ENCODE assay signal across 8 cellular contexts in the genomic region with DNA sequence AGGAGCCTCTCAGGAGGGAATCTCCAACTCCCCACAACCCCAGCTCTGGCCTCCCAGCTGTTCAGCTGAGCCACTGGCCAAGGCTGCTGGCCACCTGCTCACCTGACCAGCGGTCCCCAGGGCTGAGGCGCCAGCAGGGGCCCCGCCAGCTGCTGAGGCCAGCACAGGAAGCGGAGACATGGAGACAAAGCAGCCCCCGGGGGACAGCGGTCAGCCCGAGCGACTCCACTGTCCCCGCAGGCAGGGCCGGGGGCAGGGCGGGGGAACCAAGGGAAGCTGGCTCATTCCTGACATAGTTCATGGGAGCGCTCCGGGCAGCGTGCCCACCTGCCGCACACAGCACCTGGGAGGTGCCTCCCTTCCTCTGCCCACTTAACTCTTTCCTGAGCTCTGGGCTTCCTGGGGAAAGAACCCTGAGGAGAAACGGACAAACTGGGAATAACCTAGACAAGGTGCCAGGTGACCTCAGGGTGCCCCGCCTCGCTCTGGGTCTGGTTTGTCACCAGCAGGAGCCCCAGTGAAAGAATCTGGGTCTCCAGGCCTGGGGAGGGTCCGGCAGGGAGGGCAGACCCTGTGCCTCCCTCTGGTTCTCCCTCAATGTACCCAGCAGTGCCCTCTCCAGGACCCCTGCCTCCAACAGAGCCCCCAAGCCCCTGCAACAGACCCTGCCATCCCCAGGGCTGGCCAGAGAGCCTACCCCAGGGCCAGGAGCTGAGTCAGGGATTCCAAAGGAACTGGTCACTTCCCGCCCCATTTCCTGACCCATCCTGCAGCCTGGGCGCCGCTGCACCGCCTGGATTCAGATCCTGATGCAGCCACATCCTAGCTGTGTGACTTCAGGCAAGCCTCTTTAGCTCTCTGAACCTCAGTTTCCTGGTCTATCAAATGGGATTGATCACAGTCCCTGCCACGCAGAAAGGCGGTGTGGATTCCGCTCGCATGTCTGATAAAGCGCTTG. TPM values are rescaled to one million over a fixed set of nuclear protein-coding genes. Genes with fewer than 3 reads are reported as not detected.
DNase-seq lines count a peak whose midpoint lies in the region; ATAC-seq, FAIRE-seq and TF ChIP-seq lines count a peak whose summit lies in the region.

No MANE protein-coding gene starts in this region.

- TSS peak; percentile 37 for BruUV-seq in HepG2 (replicated peaks; lab: Mats Ljungman, UMichigan)

- intact Hi-C loops in HepG2 (cut with micrococcal nuclease; ENCODE audit: unreplicated experiment): loop anchor here (10.0 kb wide), 1 partner anchor 71 kb away; a partner anchor contains a TSS

- no peak for TF ChIP-seq POLR2A in HepG2 (IDR thresholded peaks at IDR 0.05; ENCODE audit: insufficient read depth in 1 of 2, low read depth in 2 of 2, low read length in 2 of 2)

- peak overlapping the region; percentile 47 for H3K27ac ChIP-seq in cingulate gyrus (ENCODE audit: low read depth, low read length)
- peak overlapping the region; percentile 76 for H3K27ac ChIP-seq in HepG2 (ENCODE audit: extremely low read length, insufficient read depth, low read length)

- no peak overlapping the region for H2AFZ ChIP-seq in HepG2 (ENCODE audit: low read length)

- H3K9ac ChIP-seq in HepG2 (ENCODE audit: insufficient read depth, low read depth, low read length): peak overlapping the region; percentile 67

- H3K4me3 ChIP-seq in HepG2 (replicated peaks in 1 of 3; ENCODE audit: insufficient read depth in 1 of 3, low read depth in 2 of 3, low read length in 3 of 3): peak overlapping the region in 2 of 3 experiments; percentile 26 to 51; a peak in 4 of 6 replicates

- peaks cover 62% of the 10 kb centered on the region for H4K20me1 ChIP-seq in HepG2 (ENCODE audit: insufficient read depth, low read length)

- WGBS in HepG2 (ENCODE audit: low lambda C conversion rate): 4% methylated on average over 5 of the region's 28 CpGs

- peaks cover 100% of the 10 kb centered on the region for H3K4me1 ChIP-seq in HepG2 (ENCODE audit: insufficient read depth, low read length)

- peak overlapping the region; percentile 78 for H3K4me2 ChIP-seq in HepG2 (ENCODE audit: low read depth, low read length)

- peaks cover 73% of the 10 kb centered on the region for H3K79me2 ChIP-seq in HepG2 (ENCODE audit: insufficient read depth, low read length)

- in situ Hi-C loops in HepG2 (cut with HindIII; ENCODE audit: extremely low pct_ligation_motif_present, low pct_unique_long_range_greater_than_20kb): loop anchor here (5.0 kb wide), 1 partner anchor 37 kb away; no protein-coding TSS in a partner anchor

- ATAC-seq in HepG2: peak; percentile 27

- POLR2A ChIA-PET in HepG2 (lab: Yijun Ruan, JAX): interaction anchor here (1.0 to 6.2 kb wide), 13 partner anchors 10 to 63 kb away, joined by 3 to 120 read pairs (median 7); a partner anchor contains a TSS

- no peak for FAIRE-seq in HepG2 (lab: Jason Lieb, UNC)

- H3K27me3 ChIP-seq in HepG2 (ENCODE audit: control insufficient read depth in 1 of 2, insufficient read depth in 2 of 2, low read length in 2 of 2): no peaks in the 10 kb centered on the region

- no peak for TF ChIP-seq RAD21 in HepG2 (CRISPR knock-in tag; IDR thresholded peaks at IDR 0.05)

- no peak for TF ChIP-seq CTCF in HepG2 (CRISPR knock-in tag; IDR thresholded peaks at IDR 0.05)

- TF ChIP-seq EP300 in HepG2 (IDR thresholded peaks at IDR 0.05; ENCODE audit: low read depth in 2 of 2, low read length in 2 of 2): peak in 1 of 2 experiments; percentile 47; a peak in 1 of 4 replicates
- TF ChIP-seq EP300 in HepG2 (CRISPR knock-in tag; IDR thresholded peaks at IDR 0.05; ENCODE audit: borderline replicate concordance): 0 out of 2 replicates have a peak, but pooled peaks have one; percentile 11

- peaks cover 38 to 63% of the 10 kb centered on the region in 2 experiments for H3K36me3 ChIP-seq in HepG2 (replicated peaks in 1 of 2; ENCODE audit: control insufficient read depth in 1 of 2, insufficient read depth in 2 of 2, low read length in 2 of 2)

- DNase-seq in NCI-H748 (lab: John Stamatoyannopoulos, UW; ENCODE audit: unreplicated experiment) (peak; percentile 42), NCI-H748 treated with DMSO at 0.1 percent for 48 hours (lab: John Stamatoyannopoulos, UW) (no peak), HepG2 (ENCODE audit: low spot score) (peak; percentile 68), ureter (ENCODE audit: low spot score) (peak; percentile 81), NCI-H187 (lab: John Stamatoyannopoulos, UW) (no peak), NCI-H1694 treated with DMSO at 0.1 percent for 48 hours (lab: John Stamatoyannopoulos, UW) (no peak), pons (ENCODE audit: low spot score) (no peak)

- H3K9me3 ChIP-seq in HepG2 (ENCODE audit: low read length): no peaks in the 10 kb centered on the region

- CTCF ChIA-PET in HepG2 (lab: Yijun Ruan, JAX; ENCODE audit: low intra/inter-chr PET ratio, low total read pairs): no interaction called here

TF ChIP-seq in HepG2, 621 proteins besides CTCF, POLR2A, EP300 and RAD21 (continues in another document):
- TF ChIP-seq ELF1 (CRISPR knock-in tag; IDR thresholded peaks at IDR 0.05) (peak; percentile 28), SAFB2 (CRISPR knock-in tag; IDR thresholded peaks at IDR 0.05; ENCODE audit: borderline replicate concordance, low read depth) (peak; percentile 19; the same call in 1 of the 2 replicates), ZFP37 (CRISPR knock-in tag; IDR thresholded peaks at IDR 0.05; ENCODE audit: borderline replicate concordance) (no peak), ZNF713 (CRISPR knock-in tag; IDR thresholded peaks at IDR 0.05) (0 out of 2 replicates have a peak, but pooled peaks have one; percentile 58), SRSF9 (IDR thresholded peaks at IDR 0.05; ENCODE audit: borderline replicate concordance, insufficient read depth, low read depth, low read length, poor library complexity, severe bottlenecking) (no peak)
- TF ChIP-seq, protein P1, sequence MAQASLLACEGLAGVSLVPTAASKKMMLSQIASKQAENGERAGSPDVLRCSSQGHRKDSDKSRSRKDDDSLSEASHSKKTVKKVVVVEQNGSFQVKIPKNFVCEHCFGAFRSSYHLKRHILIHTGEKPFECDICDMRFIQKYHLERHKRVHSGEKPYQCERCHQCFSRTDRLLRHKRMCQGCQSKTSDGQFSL (CRISPR knock-in tag; IDR thresholded peaks at IDR 0.05): no peak
- TF ChIP-seq, protein P2, sequence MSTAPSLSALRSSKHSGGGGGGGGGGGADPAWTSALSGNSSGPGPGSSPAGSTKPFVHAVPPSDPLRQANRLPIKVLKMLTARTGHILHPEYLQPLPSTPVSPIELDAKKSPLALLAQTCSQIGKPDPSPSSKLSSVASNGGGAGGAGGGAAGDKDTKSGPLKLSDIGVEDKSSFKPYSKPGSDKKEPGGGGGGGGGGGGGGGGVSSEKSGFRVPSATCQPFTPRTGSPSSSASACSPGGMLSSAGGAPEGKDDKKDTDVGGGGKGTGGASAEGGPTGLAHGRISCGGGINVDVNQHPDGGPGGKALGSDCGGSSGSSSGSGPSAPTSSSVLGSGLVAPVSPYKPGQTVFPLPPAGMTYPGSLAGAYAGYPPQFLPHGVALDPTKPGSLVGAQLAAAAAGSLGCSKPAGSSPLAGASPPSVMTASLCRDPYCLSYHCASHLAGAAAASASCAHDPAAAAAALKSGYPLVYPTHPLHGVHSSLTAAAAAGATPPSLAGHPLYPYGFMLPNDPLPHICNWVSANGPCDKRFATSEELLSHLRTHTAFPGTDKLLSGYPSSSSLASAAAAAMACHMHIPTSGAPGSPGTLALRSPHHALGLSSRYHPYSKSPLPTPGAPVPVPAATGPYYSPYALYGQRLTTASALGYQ (CRISPR knock-in tag; IDR thresholded peaks at IDR 0.05): no peak
- TF ChIP-seq, protein P3, sequence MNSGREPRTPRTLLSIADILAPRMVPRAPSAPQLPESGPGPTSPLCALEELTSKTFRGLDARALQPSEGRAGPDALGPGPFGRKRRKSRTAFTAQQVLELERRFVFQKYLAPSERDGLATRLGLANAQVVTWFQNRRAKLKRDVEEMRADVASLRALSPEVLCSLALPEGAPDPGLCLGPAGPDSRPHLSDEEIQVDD (CRISPR knock-in tag; IDR thresholded peaks at IDR 0.05; ENCODE audit: borderline replicate concordance): no peak

RNA-seq across cellular contexts. Expression of a gene that starts 10.6 kb away (rescaled TPM):
- 15.5 and 33.6 TPM in 2 replicates for total RNA-seq in HepG2 (2016; rRNA removed; fragmentation: Illumina TruSeq; extraction: Trizol)
- 6.7 and 7.8 TPM in 2 replicates for total RNA-seq in HepG2 (2016; cell fraction: cytosol; rRNA removed; fragmentation: Illumina TruSeq; extraction: Trizol; ENCODE audit: low read depth)
- 10.8 and 35.8 TPM in 2 replicates for total RNA-seq in HepG2 (2016; cell fraction: insoluble cytoplasmic fraction; rRNA removed; fragmentation: Illumina TruSeq; extraction: Trizol)
- total RNA-seq in HepG2 (2016; cell fraction: membrane; rRNA removed; fragmentation: Illumina TruSeq; extraction: Trizol): 14.9 and 16.9 TPM in 2 replicates
- total RNA-seq in HepG2 (2016; cell fraction: nucleus; rRNA removed; fragmentation: Illumina TruSeq; extraction: Trizol): 41.9 and 47.9 TPM in 2 replicates
- polyA plus RNA-seq in HepG2 (2011; rRNA removed): 53.6 and 62.5 TPM in 2 replicates
- polyA plus RNA-seq in HepG2 (2011; cell fraction: cytosol; rRNA removed): 39.1 and 62.9 TPM in 2 replicates
- polyA plus RNA-seq in HepG2 (2011; cell fraction: nucleus; rRNA removed): 163 and 212 TPM in 2 replicates
- 25.4 and 56.3 TPM in 2 replicates for polyA plus RNA-seq in HepG2 (2012)
- 2.1 and 2.2 TPM in 2 replicates for polyA plus RNA-seq in HepG2 (2016; cell fraction: cytosol; fragmentation: Illumina TruSeq; extraction: Trizol; ENCODE audit: low read depth)
- 11.5 and 14.9 TPM in 2 replicates for polyA plus RNA-seq in HepG2 (2016; cell fraction: insoluble cytoplasmic fraction; fragmentation: Illumina TruSeq; extraction: Trizol; ENCODE audit: low read depth)
- 5.7 and 6.8 TPM in 2 replicates for polyA plus RNA-seq in HepG2 (2016; cell fraction: membrane; fragmentation: Illumina TruSeq; extraction: Trizol; ENCODE audit: low read depth)
- 84.4 and 87.2 TPM in 2 replicates for polyA plus RNA-seq in HepG2 (2016; cell fraction: nucleus; fragmentation: Illumina TruSeq; extraction: Trizol; ENCODE audit: insufficient read depth, low read depth)
- 69.9 and 218 TPM in 2 replicates for polyA minus RNA-seq in HepG2 (2011; rRNA and poly(A)+ RNA removed; ENCODE audit: low replicate concordance)
- 72.7 and 86.9 TPM in 2 replicates for polyA minus RNA-seq in HepG2 (2011; cell fraction: cytosol; rRNA and poly(A)+ RNA removed)
- polyA minus RNA-seq in HepG2 (2011; cell fraction: nucleus; rRNA and poly(A)+ RNA removed): 65.6 and 79.3 TPM in 2 replicates
- total RNA-seq in ureter: 58.9 TPM

Comparison
In these comparisons a context has a peak if more than half of its experiments do, and no peak if none do; other contexts are left out.
1. DNase-seq: peak in NCI-H748 (single experiment), HepG2 (single experiment) and ureter (single experiment); none in NCI-H748 treated with DMSO at 0.1 percent for 48 hours (single experiment), NCI-H187 (0 of 2), NCI-H1694 treated with DMSO at 0.1 percent for 48 hours (single experiment) and pons (single experiment).